ENCODE assay signal across 21 cellular contexts in the genomic region with DNA sequence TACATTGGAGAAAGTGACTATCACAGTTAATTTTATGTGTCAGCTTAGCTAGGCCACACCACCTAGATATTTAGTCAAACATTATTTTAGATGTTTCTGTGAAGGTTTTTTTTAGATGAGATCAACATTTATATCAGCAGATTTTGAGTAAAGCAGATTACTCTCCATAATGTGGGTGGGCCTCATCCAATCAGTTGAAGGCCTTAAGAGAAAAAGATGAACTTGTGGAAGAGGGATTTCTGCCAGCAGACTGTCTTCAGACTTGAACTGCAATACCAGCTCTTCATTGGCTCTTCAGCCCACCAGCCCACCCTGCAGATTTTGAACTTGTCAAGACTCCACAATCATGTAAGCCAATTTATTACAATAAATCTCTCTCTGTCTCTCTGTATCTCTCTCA.
"Had no signal": no experiment of that assay in that cellular context is flagged by ENCODE, and none has a peak within 500 bp of the region (broad histone marks: within the 10 kb centered on the region; RNA-seq: fewer than 3 reads in every experiment).

No MANE protein-coding gene starts in this region.

- ATAC-seq: effector memory CD8-positive, alpha-beta T cell; gastrocnemius medialis; lower lobe of right lung; pancreas; right cardiac atrium had no signal

- H3K9me3 ChIP-seq: esophagus muscularis mucosa, gastrocnemius medialis, left ventricle myocardium inferior, lower lobe of right lung, pancreas, stomach had no signal

- H3K27ac ChIP-seq: epithelial cell of prostate, gastrocnemius medialis, left ventricle myocardium inferior, lower lobe of right lung, pancreas, stomach had no signal

- H3K9me3 Mint-ChIP-seq: dendritic cell treated with granulocyte-macrophage colony-stimulating factor and Interleukin-4, amounts not matched to agents 40 ng/mL and 50 ng/mL, for 4 days; effector memory CD8-positive, alpha-beta T cell; memory B cell; naive B cell; nephron had no signal

- H3K36me3 ChIP-seq: esophagus muscularis mucosa, gastrocnemius medialis, left ventricle myocardium inferior, lower lobe of right lung, pancreas, stomach had no signal

- H3K4me1 Mint-ChIP-seq: memory B cell, naive B cell, nephron had no signal

- H3K4me3 ChIP-seq: esophagus muscularis mucosa, gastrocnemius medialis, left ventricle myocardium inferior, lower lobe of right lung, pancreas, stomach had no signal

- H3K27ac Mint-ChIP-seq: dendritic cell treated with granulocyte-macrophage colony-stimulating factor and Interleukin-4, amounts not matched to agents 40 ng/mL and 50 ng/mL, for 4 days; effector memory CD8-positive, alpha-beta T cell; memory B cell; naive B cell; nephron; progenitor cell of endocrine pancreas had no signal

- H3K27me3 ChIP-seq: esophagus muscularis mucosa, gastrocnemius medialis, pancreas, stomach had no signal

- H3K27me3 Mint-ChIP-seq: dendritic cell treated with granulocyte-macrophage colony-stimulating factor and Interleukin-4, amounts not matched to agents 40 ng/mL and 50 ng/mL, for 4 days; effector memory CD8-positive, alpha-beta T cell; memory B cell; naive B cell; progenitor cell of endocrine pancreas had no signal

- DNase-seq: effector memory CD8-positive, alpha-beta T cell; gastrocnemius medialis; glutamatergic neuron; islet precursor cell; left ventricle myocardium inferior; lower lobe of right lung; naive B cell; occipital lobe; pancreas; right cardiac atrium; small intestine; stimulated activated CD4-positive, alpha-beta T cell treated with anti-CD3 and anti-CD28 coated beads, Interleukin-12 subunit alpha, Interleukin-12 subunit beta, amount 100 ng/mL, for 4 hours; stimulated activated naive CD4-positive, alpha-beta T cell; stomach; substantia nigra had no signal

- H3K4me1 ChIP-seq: pancreas had no signal

- H3K4me3 Mint-ChIP-seq: dendritic cell treated with granulocyte-macrophage colony-stimulating factor and Interleukin-4, amounts not matched to agents 40 ng/mL and 50 ng/mL, for 4 days; effector memory CD8-positive, alpha-beta T cell; memory B cell; naive B cell; nephron had no signal
